In genomic region chr2:24837996-24838513, GRCh38 we compare ENCODE assay signal across 22 cellular contexts.
"Had no signal": no experiment of that assay in that cellular context is flagged by ENCODE, and none has a peak within 500 bp of the region (broad histone marks: within the 10 kb centered on the region; RNA-seq: fewer than 3 reads in every experiment).

No MANE protein-coding gene starts in this region.

- DNase-seq: hypothalamus; immature natural killer cell; left ventricle myocardium inferior; lower lobe of right lung; mammary epithelial cell; mesenchymal stem cell; occipital lobe; stimulated activated CD4-positive, alpha-beta T cell treated with anti-CD3 and anti-CD28 coated beads, Interleukin-4, amount 100 ng/mL, for 24 hours; stimulated activated naive CD4-positive, alpha-beta T cell treated with Interleukin-2 at 50 U/mL for 16 hours; stimulated activated naive CD8-positive, alpha-beta T cell treated with anti-CD3 and anti-CD28 coated beads, Interleukin-15, amount 100 ng/mL, for 72 hours; substantia nigra had no signal

- H2AFZ ChIP-seq: neural progenitor cell had no signal

- H3K9me3 ChIP-seq: left ventricle myocardium inferior, lower lobe of right lung, neutrophil, ovary, right atrium auricular region, tibial nerve, vagina had no signal

- H3K4me2 ChIP-seq: neural progenitor cell had no signal

- H3K4me3 ChIP-seq: left ventricle myocardium inferior, lower lobe of right lung, neural progenitor cell, ovary, right atrium auricular region, skin epidermis, tibial nerve, vagina had no signal

- H3K36me3 ChIP-seq: neural progenitor cell, ovary had no signal

- H3K4me1 ChIP-seq: left ventricle myocardium inferior, lower lobe of right lung, right atrium auricular region, vagina had no signal

- FAIRE-seq: islet of Langerhans had no signal

- H3K27ac ChIP-seq: left ventricle myocardium inferior, lower lobe of right lung, neural progenitor cell, neutrophil, ovary, right atrium auricular region, skin epidermis, tibial nerve, vagina had no signal

- ATAC-seq: lower lobe of right lung; naive thymus-derived CD8-positive, alpha-beta T cell; sciatic nerve; stimulated activated effector memory CD8-positive, alpha-beta T cell treated with anti-CD3 and anti-CD28 coated beads, Interleukin-12 subunit alpha, Interleukin-12 subunit beta, amount 100 ng/mL, for 72 hours; stimulated activated naive CD8-positive, alpha-beta T cell treated with anti-CD3 and anti-CD28 coated beads, Interleukin-15, amount 100 ng/mL, for 72 hours had no signal

- H3K9ac ChIP-seq: neural progenitor cell had no signal

- H3K27me3 ChIP-seq: neural progenitor cell, neutrophil, ovary, right atrium auricular region, tibial nerve, vagina had no signal
